In genomic region chr20:25292176-25292891, GRCh38 we compare ENCODE assay signal across 21 cellular contexts. TPM values are rescaled to one million over a fixed set of nuclear protein-coding genes. Genes with fewer than 3 reads are reported as not detected.
DNase-seq lines count a peak whose midpoint lies in the region; ATAC-seq, FAIRE-seq and TF ChIP-seq lines count a peak whose summit lies in the region.
"Had no signal": no experiment of that assay in that cellular context is flagged by ENCODE, and none has a peak within 500 bp of the region (broad histone marks: within the 10 kb centered on the region; RNA-seq: fewer than 3 reads in every experiment).

No MANE protein-coding gene starts in this region.

- H3K9me3 Mint-ChIP-seq in natural killer cell treated with Interleukin-12 subunit alpha and Interleukin-12 subunit beta and Interleukin-15 and Interleukin-18, amount 100 ng/mL, for 72 hours: no peaks in the 10 kb centered on the region
- no peaks in the 10 kb centered on the region for H3K9me3 Mint-ChIP-seq in natural killer cell
- H3K9me3 Mint-ChIP-seq: H9 had no signal

- ATAC-seq in natural killer cell treated with Interleukin-12 subunit alpha and Interleukin-12 subunit beta and Interleukin-15 and Interleukin-18, amount 100 ng/mL, for 72 hours: no peak
- ATAC-seq in natural killer cell (no peak), GM12878 (no peak), GM19324 (IDR thresholded peaks at IDR 0.05; ENCODE audit: low FRiP score, unreplicated experiment) (no peak)

- TF ChIP-seq EP300 in GM12878 (IDR thresholded peaks at IDR 0.05; ENCODE audit: borderline replicate concordance in 1 of 2, control insufficient read depth in 1 of 2, low read depth in 2 of 2, low read length in 2 of 2): no peak
- no peak for TF ChIP-seq EP300 in sigmoid colon (IDR thresholded peaks at IDR 0.05)

- H3K27ac Mint-ChIP-seq in natural killer cell treated with Interleukin-12 subunit alpha and Interleukin-12 subunit beta and Interleukin-15 and Interleukin-18, amount 100 ng/mL, for 72 hours: no peak overlapping the region
- H3K27ac Mint-ChIP-seq in natural killer cell: no peak overlapping the region

- peak; percentile 25; the same call in 1 of the 2 replicates for TF ChIP-seq POLR2A in GM12878 (IDR thresholded peaks at IDR 0.05; ENCODE audit: low read depth, low read length)
- no peak for TF ChIP-seq POLR2A in sigmoid colon (IDR thresholded peaks at IDR 0.05)

- H3K4me1 Mint-ChIP-seq in natural killer cell treated with Interleukin-12 subunit alpha and Interleukin-12 subunit beta and Interleukin-15 and Interleukin-18, amount 100 ng/mL, for 72 hours (ENCODE audit: low read depth in 2 of 2): peaks cover 0 to 3% of the 10 kb centered on the region in 2 donors
- no peaks in the 10 kb centered on the region for H3K4me1 Mint-ChIP-seq in natural killer cell

- DNase-seq in natural killer cell treated with Interleukin-12 subunit alpha and Interleukin-12 subunit beta and Interleukin-15 and Interleukin-18, amount 100 ng/mL, for 72 hours (ENCODE audit: low spot score): peak; percentile 56
- DNase-seq in natural killer cell (no peak), GM12878 (ENCODE audit: low read depth, low spot score) (no peak), left ventricle myocardium inferior (no peak), sigmoid colon (no peak), T-helper 2 cell (no peak), NCI-H2171 treated with DMSO at 0.1 percent for 48 hours (lab: John Stamatoyannopoulos, UW) (no peak)
- DNase-seq: ACHN; AML-193; H9; NCI-H1092; NCI-H1436 treated with DMSO at 0.1 percent for 48 hours; NCI-H2029; NCI-H446 treated with DMSO at 0.1 percent for 48 hours; NK-92 treated with Interleukin-12 subunit alpha and Interleukin-12 subunit beta, amount 100 ng/mL, for 24 hours; SHP77 treated with DMSO at 0.1 percent for 48 hours; SK-N-SH had no signal

- intact Hi-C loops in natural killer cell (cut with micrococcal nuclease) (no loop called here), GM12878 (cut with micrococcal nuclease; ENCODE audit: unreplicated experiment) (no loop called here), left ventricle myocardium inferior (cut with micrococcal nuclease) (no loop called here), sigmoid colon (cut with DNase I) (no loop called here)

- BruUV-seq in GM12878 (replicated peaks; lab: Mats Ljungman, UMichigan): no TSS peak

- H3K27me3 ChIP-seq in GM12878 (replicated peaks in 1 of 2; ENCODE audit: control insufficient read depth in 2 of 2, insufficient read depth in 2 of 2, low read length in 1 of 2): no peaks in the 10 kb centered on the region
- no peaks in the 10 kb centered on the region for H3K27me3 ChIP-seq in left ventricle myocardium inferior (ENCODE audit: low read depth)
- H3K27me3 ChIP-seq in sigmoid colon: no peaks in the 10 kb centered on the region

- CTCF ChIA-PET in GM12878 (lab: Yijun Ruan, JAX): interaction anchor here (5.1 kb wide), 1 partner anchor 105 kb away, joined by 95 read pairs; no protein-coding TSS in a partner anchor

- FAIRE-seq in GM12878 (lab: Jason Lieb, UNC): no peak
- FAIRE-seq: D721Med, RCC 7860 had no signal

- in situ Hi-C loops in GM12878 (cut with MboI): loop anchor here (10.0 kb wide), 1 partner anchor 448 kb away; no protein-coding TSS in a partner anchor

- H3K79me2 ChIP-seq in GM12878 (ENCODE audit: control insufficient read depth, insufficient read depth, low read length): no peaks in the 10 kb centered on the region

- no peaks in the 10 kb centered on the region for H3K36me3 Mint-ChIP-seq in natural killer cell treated with Interleukin-12 subunit alpha and Interleukin-12 subunit beta and Interleukin-15 and Interleukin-18, amount 100 ng/mL, for 72 hours
- H3K36me3 Mint-ChIP-seq in natural killer cell: no peaks in the 10 kb centered on the region

- H3K9me3 ChIP-seq in GM12878 (replicated peaks; ENCODE audit: control insufficient read depth, insufficient read depth, low read length) (no peaks in the 10 kb centered on the region), left ventricle myocardium inferior (replicated peaks) (no peaks in the 10 kb centered on the region), sigmoid colon (no peaks in the 10 kb centered on the region)
- H3K9me3 ChIP-seq: SK-N-SH had no signal

- POLR2A ChIA-PET in GM12878 (lab: Charles Lee): no interaction called here

- H3K4me1 ChIP-seq in GM12878 (ENCODE audit: control insufficient read depth, insufficient read depth, low read length) (peaks cover 42% of the 10 kb centered on the region), left ventricle myocardium inferior (peaks cover 89% of the 10 kb centered on the region), sigmoid colon (peaks cover 0 to 36% (median 34%) of the 10 kb centered on the region in 4 donors)

- H3K27me3 Mint-ChIP-seq in natural killer cell treated with Interleukin-12 subunit alpha and Interleukin-12 subunit beta and Interleukin-15 and Interleukin-18, amount 100 ng/mL, for 72 hours: no peaks in the 10 kb centered on the region
- no peaks in the 10 kb centered on the region for H3K27me3 Mint-ChIP-seq in natural killer cell (ENCODE audit: low read depth in 2 of 2)

- TF ChIP-seq CTCF in natural killer cell (IDR thresholded peaks at IDR 0.05) (no peak), GM12878 (IDR thresholded peaks at IDR 0.05 in 2 of 3, conservative IDR thresholded peaks at IDR 0.05 in 1 of 3; ENCODE audit: control insufficient read depth in 2 of 3, extremely low read depth in 1 of 3, insufficient read depth in 1 of 3, low read depth in 3 of 3, low read length in 3 of 3) (no peak), left ventricle myocardium inferior (IDR thresholded peaks at IDR 0.05; ENCODE audit: borderline replicate concordance) (no peak), sigmoid colon (IDR thresholded peaks at IDR 0.05) (no peak)

- H3K4me3 Mint-ChIP-seq in natural killer cell treated with Interleukin-12 subunit alpha and Interleukin-12 subunit beta and Interleukin-15 and Interleukin-18, amount 100 ng/mL, for 72 hours: no peak overlapping the region
- no peak overlapping the region for H3K4me3 Mint-ChIP-seq in natural killer cell
- H3K4me3 Mint-ChIP-seq: H9 had no signal

- TF ChIP-seq RAD21 in GM12878 (IDR thresholded peaks at IDR 0.05; ENCODE audit: insufficient read depth, low read depth, low read length): no peak

- WGBS in GM12878 (ENCODE audit: insufficient coverage, insufficient replicate concordance, low lambda C conversion rate, missing lambda C conversion rate): 90% methylated on average over 33 of the region's 35 CpGs
- 91 to 96% methylated on average over 35 of the region's 35 CpGs for WGBS in sigmoid colon, 2 donors

- H4K20me1 ChIP-seq in GM12878 (ENCODE audit: control insufficient read depth, insufficient read depth): no peaks in the 10 kb centered on the region; the same call in 1 of the 2 replicates

- no peak overlapping the region for H3K27ac ChIP-seq in GM12878 (ENCODE audit: control insufficient read depth, insufficient read depth)
- peak overlapping the region; percentile 66 for H3K27ac ChIP-seq in left ventricle myocardium inferior (replicated peaks)
- peak overlapping the region; percentile 6 to 73 (median 34) for H3K27ac ChIP-seq in sigmoid colon
- H3K27ac ChIP-seq: C4-2B had no signal

- H2AFZ ChIP-seq in GM12878 (ENCODE audit: control insufficient read depth, low read depth, low read length): no peak overlapping the region

- SMC1A ChIA-PET in GM12878 (lab: Charles Lee; ENCODE audit: uncharacterized antibody, unreplicated experiment): interaction anchor here (1.6 kb wide), 1 partner anchor 107 kb away, joined by 5 read pairs; no protein-coding TSS in a partner anchor

- RAD21 ChIA-PET in GM12878 (lab: Charles Lee; ENCODE audit: unreplicated experiment): no interaction called here

- no peak overlapping the region for H3K4me2 ChIP-seq in GM12878 (ENCODE audit: control insufficient read depth, insufficient read depth)
- H3K4me2 ChIP-seq: SK-N-SH had no signal

- H3K4me3 ChIP-seq in GM12878 (no peak overlapping the region), left ventricle myocardium inferior (no peak overlapping the region), sigmoid colon (no peak overlapping the region)

- no peak overlapping the region for H3K9ac ChIP-seq in GM12878 (ENCODE audit: control insufficient read depth, insufficient read depth, low read length)
- H3K9ac ChIP-seq: SK-N-SH had no signal

- H3K36me3 ChIP-seq in GM12878 (ENCODE audit: control insufficient read depth in 2 of 2, insufficient read depth in 2 of 2, low read length in 1 of 2): peaks cover 8 to 24% of the 10 kb centered on the region in 2 experiments; a peak in 3 of 4 replicates
- peaks cover 70% of the 10 kb centered on the region for H3K36me3 ChIP-seq in left ventricle myocardium inferior
- peaks cover 32 to 86% (median 69%) of the 10 kb centered on the region in 4 donors for H3K36me3 ChIP-seq in sigmoid colon

TF ChIP-seq in GM12878, 131 proteins besides CTCF, POLR2A, EP300 and RAD21 (continues in another document):
- no peak for TF ChIP-seq ASH2L (IDR thresholded peaks at IDR 0.05; ENCODE audit: borderline replicate concordance, low read depth)

RNA-seq across cellular contexts. Expression of gene PYGB, which starts 44.4 kb away (rescaled TPM):
- total RNA-seq in natural killer cell treated with Interleukin-12 subunit alpha and Interleukin-12 subunit beta and Interleukin-15 and Interleukin-18, amount 100 ng/mL, for 72 hours: 10 to 100 TPM; 35.9 to 40.4 TPM
- 10 to 100 TPM; 39.4 to 55.4 (median 47.0) TPM for total RNA-seq in natural killer cell
- total RNA-seq in GM12878 (2013; cell fraction: nucleolus; rRNA removed): 20.7 and 24.5 TPM in 2 replicates
- 24.6 and 27.4 TPM in 2 replicates for total RNA-seq in GM12878 (2014; rRNA removed)
- 14.2 and 16.1 TPM in 2 replicates for total RNA-seq in GM12878 (2014; rRNA removed; fragmentation: Illumina TruSeq; extraction: Trizol)
- total RNA-seq in GM12878 (2021): 31.0 and 33.5 TPM in 2 replicates
- 7.2 TPM for polyA plus RNA-seq in GM12878 (2011; ENCODE audit: low read depth)
- polyA plus RNA-seq in GM12878 (2011; rRNA removed): 6.1 and 11.9 TPM in 2 replicates
- polyA plus RNA-seq in GM12878 (2011; cell fraction: cytosol; rRNA removed): 13.5 and 17.8 TPM in 2 replicates
- polyA plus RNA-seq in GM12878 (2011; cell fraction: nucleus; rRNA removed): 43.6 and 56.0 TPM in 2 replicates
- 16.2 and 16.9 TPM in 2 replicates for polyA plus RNA-seq in GM12878 (2012)
- polyA plus RNA-seq in GM12878 (2014; fragmentation: Illumina TruSeq; extraction: Trizol): 8.0 and 17.4 TPM in 2 replicates
- polyA plus RNA-seq in GM12878 (2014; fragmentation: Nextera tagmentation; extraction: Ambion mirVana): 1 to 10 TPM in 1 of 2 experiments, under 1 TPM in 1; 0.34 to 1.3 TPM
- 26.2 and 31.8 TPM in 2 replicates for polyA plus RNA-seq in GM12878 (2014; rRNA removed)
- polyA plus RNA-seq in GM12878 (2016; fragmentation: Nextera tagmentation; extraction: Ambion mirVana): 10 to 100 TPM; 26.2 to 27.6 TPM
- 12.4 and 20.2 TPM in 2 replicates for polyA minus RNA-seq in GM12878 (2011; rRNA and poly(A)+ RNA removed)
- 8.2 and 9.7 TPM in 2 replicates for polyA minus RNA-seq in GM12878 (2011; cell fraction: cytosol; rRNA and poly(A)+ RNA removed)
- polyA minus RNA-seq in GM12878 (2011; cell fraction: nucleus; rRNA and poly(A)+ RNA removed): 9.7 and 15.8 TPM in 2 replicates
- total RNA-seq in left ventricle myocardium inferior: 218 TPM
- total RNA-seq in sigmoid colon: 100 to 1,000 TPM; 147 to 317 (median 226) TPM
- polyA plus RNA-seq in sigmoid colon: 100 to 1,000 TPM in 2 of 3 donors, 10 to 100 TPM in 1; 45.6 to 198 (median 163) TPM
